1 cellular context compared by ENCODE assay signal in genomic region chr7:70669859-70670258, GRCh38.
TF ChIP-seq lines count a peak whose summit lies in the region.

No MANE protein-coding gene starts in this region.

TF ChIP-seq in GM23338, 12 proteins besides CTCF, POLR2A, EP300 and RAD21 (continued from another document):
- TF ChIP-seq ZNF462 (CRISPR knock-in tag; IDR thresholded peaks at IDR 0.05) (no peak), ETS1 (IDR thresholded peaks at IDR 0.05) (no peak), ZNF331 (CRISPR knock-in tag; IDR thresholded peaks at IDR 0.05; ENCODE audit: low read depth) (no peak), JUNB (IDR thresholded peaks at IDR 0.05; ENCODE audit: unreplicated experiment) (no peak), POLR2AphosphoS5 (IDR thresholded peaks at IDR 0.05; ENCODE audit: low read depth) (no peak), EZH2phosphoT487 (IDR thresholded peaks at IDR 0.05; ENCODE audit: unreplicated experiment) (no peak)
